ENCODE assay signal across 23 cellular contexts in the genomic region with DNA sequence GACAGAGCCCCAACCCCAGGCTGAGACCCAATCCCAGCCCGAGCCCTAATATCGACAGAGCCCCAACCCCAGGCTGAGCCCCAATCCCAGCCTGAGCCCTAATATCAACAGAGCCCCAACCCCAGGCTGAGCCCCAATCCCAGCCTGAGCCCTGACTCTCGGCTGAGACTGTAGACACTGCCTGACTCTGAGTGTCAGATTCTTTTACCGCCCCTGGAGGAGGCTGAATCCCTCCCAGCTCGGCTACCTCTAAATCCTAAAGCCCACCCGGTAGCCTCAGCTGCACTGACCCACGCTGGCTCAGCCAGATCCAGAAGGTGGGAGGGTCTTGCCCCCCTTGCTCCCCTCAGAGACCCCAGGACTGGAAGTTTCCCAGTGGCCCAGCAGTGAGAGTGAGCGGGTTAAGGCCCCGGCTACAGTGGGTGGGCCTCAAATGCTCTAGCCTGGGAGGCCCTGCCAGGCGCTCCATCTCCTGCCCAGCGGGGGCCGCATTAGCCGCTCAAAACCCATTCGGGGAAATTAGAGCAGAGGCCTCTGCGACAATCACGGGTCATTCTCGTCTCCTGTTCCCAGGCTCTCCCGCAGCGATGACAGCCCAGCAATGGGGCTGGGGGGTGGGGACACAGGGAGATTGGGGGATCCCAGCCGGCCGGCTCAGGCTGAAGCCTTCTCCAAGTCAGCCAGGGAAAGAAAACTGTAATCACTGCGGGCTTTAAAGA. TPM values are rescaled to one million over a fixed set of nuclear protein-coding genes. Genes with fewer than 3 reads are reported as not detected.
DNase-seq lines count a peak whose midpoint lies in the region; TF ChIP-seq lines count a peak whose summit lies in the region.
"Had no signal": no experiment of that assay in that cellular context is flagged by ENCODE, and none has a peak within 500 bp of the region (broad histone marks: within the 10 kb centered on the region; RNA-seq: fewer than 3 reads in every experiment).

No MANE protein-coding gene starts in this region.

- peaks cover 5% of the 10 kb centered on the region for H3K9me3 Mint-ChIP-seq in endothelial cell (ENCODE audit: unreplicated experiment)

- no peak overlapping the region for H3K4me3 Mint-ChIP-seq in endothelial cell (ENCODE audit: unreplicated experiment)
- H3K4me3 Mint-ChIP-seq: T-helper 1 cell treated with Interleukin-12 subunit alpha and Interleukin-12 subunit beta and Interleukin-4 antibody, amounts not matched to agents 30 μg/mL and 1 μg/mL, for 36 hours had no signal

- H3K4me3 ChIP-seq in HUES64 (ENCODE audit: low read length), result no peak overlapping the region
- H3K4me3 ChIP-seq: colonic mucosa, heart left ventricle, right lobe of liver, stomach had no signal

- H3K4me1 ChIP-seq in HUES64 (ENCODE audit: insufficient read depth, low read length), result no peaks in the 10 kb centered on the region
- H3K4me1 ChIP-seq: colonic mucosa, heart left ventricle, right lobe of liver, stomach had no signal

- CTCF ChIA-PET in RWPE1 (lab: Yijun Ruan, JAX), result no interaction called here

- H3K27me3 Mint-ChIP-seq in endothelial cell (ENCODE audit: unreplicated experiment), result peaks cover 10% of the 10 kb centered on the region

- H3K36me3 Mint-ChIP-seq in endothelial cell (ENCODE audit: low read depth, unreplicated experiment), result no peaks in the 10 kb centered on the region

- H3K27ac ChIP-seq in HUES64 (ENCODE audit: low read depth, low read length) (peak overlapping the region; percentile 45; the same call in 1 of the 2 replicates), RWPE1 (no peak overlapping the region)
- H3K27ac ChIP-seq: colonic mucosa, heart left ventricle, right lobe of liver, stomach had no signal

- TF ChIP-seq CTCF in endothelial cell (IDR thresholded peaks at IDR 0.05; ENCODE audit: unreplicated experiment), result no peak
- no peak for TF ChIP-seq CTCF in RWPE1 (conservative IDR thresholded peaks at IDR 0.05; ENCODE audit: low read depth)

- H3K27ac Mint-ChIP-seq in endothelial cell (ENCODE audit: unreplicated experiment), result no peak overlapping the region
- H3K27ac Mint-ChIP-seq: activated naive CD4-positive, alpha-beta T cell treated with anti-CD3 and anti-CD28 coated beads, Interleukin-2, amount 50 U/mL, for 72 hours; T-helper 1 cell treated with Interleukin-12 subunit alpha and Interleukin-12 subunit beta and Interleukin-4 antibody, amounts not matched to agents 30 μg/mL and 1 μg/mL, for 36 hours had no signal

- H3K36me3 ChIP-seq in HUES64 (ENCODE audit: insufficient read depth, low read length), result no peaks in the 10 kb centered on the region
- H3K36me3 ChIP-seq: colonic mucosa, heart left ventricle, right lobe of liver, stomach had no signal

- H3K4me1 Mint-ChIP-seq in endothelial cell (ENCODE audit: unreplicated experiment), result no peaks in the 10 kb centered on the region

- H3K27me3 ChIP-seq in HUES64 (ENCODE audit: insufficient read depth, low read length), result peaks cover 75% of the 10 kb centered on the region
- H3K27me3 ChIP-seq: colonic mucosa, right lobe of liver had no signal

- no peak overlapping the region for H3K9ac ChIP-seq in HUES64 (ENCODE audit: low read depth, low read length)

- DNase-seq in cerebellum (ENCODE audit: low spot score) (peak; percentile 31), medulla oblongata (ENCODE audit: extremely low spot score) (peak; percentile 62), retina (peak; percentile 94), endothelial cell (ENCODE audit: low spot score) (no peak), D341Med (ENCODE audit: low spot score) (no peak), RWPE1 (ENCODE audit: low spot score) (no peak), NCI-H2029 treated with DMSO at 0.1 percent for 48 hours (lab: John Stamatoyannopoulos, UW) (no peak)
- DNase-seq: activated CD4-positive, alpha-beta T cell treated with anti-CD3 and anti-CD28 coated beads for 48 hours; colonic mucosa; DMS79; heart left ventricle; NCI-H1092 treated with DMSO at 0.1 percent for 48 hours; NCI-H526; right lobe of liver; stomach; trophoblast cell had no signal

- WGBS in HUES64, result 8% methylated on average over 22 of the region's 22 CpGs

- peaks cover 14% of the 10 kb centered on the region; the same call in 1 of the 2 replicates for H3K9me3 ChIP-seq in HUES64 (ENCODE audit: insufficient read depth, low read depth, low read length)
- H3K9me3 ChIP-seq: colonic mucosa, right lobe of liver had no signal

- POLR2A ChIA-PET in RWPE1 (lab: Yijun Ruan, JAX; ENCODE audit: low non-redundant PET), result no interaction called here

RNA-seq across cellular contexts. Expression of a gene that starts 43.8 kb away (rescaled TPM):
- not detected for polyA plus RNA-seq in HUES64 (2013, experiment 1 of 2)
- polyA plus RNA-seq in HUES64 (2013, experiment 2 of 2), result not detected
- not detected for total RNA-seq in cerebellum
- total RNA-seq in endothelial cell (ENCODE audit: unreplicated experiment), result not detected
- total RNA-seq: activated naive CD4-positive, alpha-beta T cell treated with anti-CD3 and anti-CD28 coated beads, Interleukin-2, amount 50 U/mL, for 72 hours; colonic mucosa; heart left ventricle; LHCN-M2; liver; omental fat pad; right lobe of liver; SK-MEL-5; stomach had no signal
- polyA plus RNA-seq: heart left ventricle, liver, stomach had no signal

Comparison
In these comparisons a context has a peak if more than half of its experiments do, and no peak if none do; other contexts are left out.
1. DNase-seq: peak in cerebellum (single experiment), medulla oblongata (single experiment) and retina (single experiment); none in endothelial cell (single experiment), D341Med (single experiment), RWPE1 (single experiment) and NCI-H2029 treated with DMSO at 0.1 percent for 48 hours (single experiment).